In the genomic region with DNA sequence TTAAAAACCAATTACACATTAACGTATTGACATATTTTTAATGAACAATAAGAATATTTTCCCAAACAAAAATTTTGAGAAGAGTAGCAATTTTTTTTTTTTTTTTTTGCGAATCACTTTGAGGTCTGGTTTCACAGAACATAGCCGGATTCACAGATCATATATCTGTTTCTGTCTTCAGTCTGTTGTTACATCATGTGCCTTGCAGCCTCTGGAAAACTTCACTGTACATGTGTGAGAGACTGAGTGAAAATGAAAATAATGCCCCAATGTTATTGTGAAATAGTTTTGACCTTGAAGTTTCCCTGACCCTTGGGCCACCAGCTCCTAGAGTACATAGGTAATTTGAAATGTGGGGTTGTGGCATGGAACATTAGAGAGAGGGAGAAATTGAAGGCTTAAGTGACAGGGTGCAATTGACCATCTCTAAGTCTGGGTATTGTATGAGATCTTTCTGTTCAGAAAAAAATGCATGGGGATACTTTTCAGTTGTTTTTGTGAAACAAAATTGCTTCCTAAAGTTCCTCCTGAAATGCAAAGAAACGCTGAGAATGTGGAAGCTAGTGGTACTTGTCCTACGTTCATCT, we compare ENCODE assay signal across 12 cellular contexts. TPM values are rescaled to one million over a fixed set of nuclear protein-coding genes. Genes with fewer than 3 reads are reported as not detected.
DNase-seq lines count a peak whose midpoint lies in the region; ATAC-seq, FAIRE-seq and TF ChIP-seq lines count a peak whose summit lies in the region.
"Had no signal": no experiment of that assay in that cellular context is flagged by ENCODE, and none has a peak within 500 bp of the region (broad histone marks: within the 10 kb centered on the region; RNA-seq: fewer than 3 reads in every experiment).

No MANE protein-coding gene starts in this region.

- H3K4me2 ChIP-seq in SK-N-SH: no peak overlapping the region
- H3K4me2 ChIP-seq in K562 (ENCODE audit: insufficient read depth, low read length): peak overlapping the region; percentile 18; the same call in 1 of the 2 replicates

- H3K27ac ChIP-seq in SK-N-SH (ENCODE audit: low read depth in 2 of 2, low read length in 1 of 2) (peak overlapping the region in 1 of 2 experiments; percentile 89; a peak in 2 of 4 replicates), K562 (ENCODE audit: extremely low read depth, low read depth, low read length) (peak overlapping the region; percentile 28; the same call in 2 of the 3 replicates)
- H3K27ac ChIP-seq: colonic mucosa had no signal

- 69% methylated on average over 5 of the region's 5 CpGs for WGBS in SK-N-SH (ENCODE audit: low lambda C conversion rate)
- WGBS in K562 (ENCODE audit: insufficient coverage, low coverage, missing lambda C conversion rate): 19% methylated on average over 5 of the region's 5 CpGs

- H3K9me3 ChIP-seq in SK-N-SH (no peaks in the 10 kb centered on the region), K562 (replicated peaks; ENCODE audit: control insufficient read depth, insufficient read depth, low read depth, low read length) (no peaks in the 10 kb centered on the region)
- H3K9me3 ChIP-seq: colonic mucosa had no signal

- H3K79me2 ChIP-seq in SK-N-SH (ENCODE audit: insufficient read depth): no peaks in the 10 kb centered on the region
- H3K79me2 ChIP-seq in K562 (ENCODE audit: control insufficient read depth, insufficient read depth, low read length): peaks cover 11% of the 10 kb centered on the region; the same call in 1 of the 3 replicates

- H3K27me3 ChIP-seq in SK-N-SH (ENCODE audit: insufficient read depth): no peaks in the 10 kb centered on the region
- no peaks in the 10 kb centered on the region for H3K27me3 ChIP-seq in K562 (ENCODE audit: control insufficient read depth in 2 of 2, insufficient read depth in 2 of 2, low read length in 2 of 2)
- H3K27me3 ChIP-seq: colonic mucosa had no signal

- H3K4me3 Mint-ChIP-seq in stimulated activated effector memory CD8-positive, alpha-beta T cell treated with anti-CD3 and anti-CD28 coated beads, Interleukin-12 subunit alpha, Interleukin-12 subunit beta, amount 100 ng/mL, for 72 hours: no peak overlapping the region

- H3K9me2 ChIP-seq in SK-N-SH: no peaks in the 10 kb centered on the region

- H2AFZ ChIP-seq in SK-N-SH (ENCODE audit: low read depth) (no peak overlapping the region), K562 (ENCODE audit: low read depth, low read length) (peak overlapping the region; percentile 10; the same call in 1 of the 2 replicates)

- BruUV-seq in K562 (replicated peaks; lab: Mats Ljungman, UMichigan): no TSS peak

- TF ChIP-seq CTCF in SK-N-SH (IDR thresholded peaks at IDR 0.05): no peak
- TF ChIP-seq CTCF in K562 (IDR thresholded peaks at IDR 0.05 in 2 of 3, conservative IDR thresholded peaks at IDR 0.05 in 1 of 3; ENCODE audit: insufficient read depth in 2 of 3, low read depth in 1 of 3, low read length in 3 of 3): no peak

- TF ChIP-seq POLR2A in K562 (conservative IDR thresholded peaks at IDR 0.05): no peak

- H3K9ac ChIP-seq in SK-N-SH: no peak overlapping the region
- peak overlapping the region in 1 of 2 experiments; percentile 32; a peak in 2 of 4 replicates for H3K9ac ChIP-seq in K562 (ENCODE audit: insufficient read depth in 1 of 2, low read depth in 2 of 2, low read length in 2 of 2)

- H4K20me1 ChIP-seq in SK-N-SH (ENCODE audit: insufficient read depth) (no peaks in the 10 kb centered on the region), K562 (replicated peaks; ENCODE audit: control insufficient read depth, insufficient read depth, low read length) (no peaks in the 10 kb centered on the region; the same call in 1 of the 2 replicates)

- H3F3A ChIP-seq in SK-N-SH (replicated peaks; ENCODE audit: insufficient read depth): no peaks in the 10 kb centered on the region

- H3K4me1 ChIP-seq in SK-N-SH (ENCODE audit: control insufficient read depth in 1 of 2, insufficient read depth in 2 of 2, low read depth in 1 of 2, low read length in 1 of 2): peaks cover 9 to 59% of the 10 kb centered on the region in 2 experiments; a peak in 2 of 4 replicates
- H3K4me1 ChIP-seq in K562 (replicated peaks in 1 of 2; ENCODE audit: control insufficient read depth in 2 of 2, insufficient read depth in 2 of 2, low read length in 2 of 2): peaks cover 15 to 55% of the 10 kb centered on the region in 2 experiments

- TF ChIP-seq RAD21 in SK-N-SH (IDR thresholded peaks at IDR 0.05; ENCODE audit: low read length): no peak
- TF ChIP-seq RAD21 in K562 (CRISPR knock-in tag; conservative IDR thresholded peaks at IDR 0.05 in 1 of 2, IDR thresholded peaks at IDR 0.05 in 1 of 2): no peak; a peak in 1 of 4 replicates

- H3K4me3 ChIP-seq in SK-N-SH (ENCODE audit: low read depth in 2 of 2, low read length in 1 of 2): no peak overlapping the region
- H3K4me3 ChIP-seq in K562: no peak overlapping the region
- H3K4me3 ChIP-seq: colonic mucosa had no signal

- POLR2A ChIA-PET in SK-N-SH (lab: Yijun Ruan, JAX) (interaction anchor here (6.8 kb wide), 1 partner anchor 14 kb away, joined by 49 read pairs; the partner anchor contains the start of gene ITPR1), K562 (lab: Yijun Ruan, JAX) (interaction anchor here (1.2 to 10.9 kb wide), 7 partner anchors 9 to 40 kb away, joined by 3 to 220 read pairs (median 10); partner anchors contain the start of genes ITPR1 and SUMF1)

- FAIRE-seq in K562 (lab: Jason Lieb, UNC): no peak

- ATAC-seq in SK-N-SH treated with all-trans-retinoic acid at 6 μM for 48 hours (peak; percentile 49; the same call in 2 of the 3 replicates), HG03432 (IDR thresholded peaks at IDR 0.05; ENCODE audit: unreplicated experiment) (peak; percentile 18), K562 (peak; percentile 79), GM21526 (IDR thresholded peaks at IDR 0.05; ENCODE audit: low FRiP score, unreplicated experiment) (no peak), HG02870 (IDR thresholded peaks at IDR 0.05; ENCODE audit: unreplicated experiment) (no peak), GM18861 (IDR thresholded peaks at IDR 0.05; ENCODE audit: unreplicated experiment) (no peak)
- no peak for ATAC-seq in stimulated activated effector memory CD8-positive, alpha-beta T cell treated with anti-CD3 and anti-CD28 coated beads, Interleukin-12 subunit alpha, Interleukin-12 subunit beta, amount 100 ng/mL, for 72 hours
- ATAC-seq: activated T-cell treated with anti-CD3 and anti-CD28 coated beads, Interleukin-2, amount 50 U/mL, for 4 hours had no signal

- H3K36me3 ChIP-seq in SK-N-SH (replicated peaks in 1 of 2; ENCODE audit: control insufficient read depth in 1 of 2, insufficient read depth in 2 of 2, low read length in 1 of 2): no peaks in the 10 kb centered on the region
- H3K36me3 ChIP-seq in K562 (ENCODE audit: control insufficient read depth, insufficient read depth, low read length): no peaks in the 10 kb centered on the region
- H3K36me3 ChIP-seq: colonic mucosa had no signal

- H3K27ac Mint-ChIP-seq in stimulated activated effector memory CD8-positive, alpha-beta T cell treated with anti-CD3 and anti-CD28 coated beads, Interleukin-12 subunit alpha, Interleukin-12 subunit beta, amount 100 ng/mL, for 72 hours: peak overlapping the region; percentile 57

- CTCF ChIA-PET in SK-N-SH (lab: Yijun Ruan, JAX): interaction anchor here (0.6 to 4.5 kb wide), 6 partner anchors 13 to 156 kb away, joined by 3 to 28 read pairs (median 8); partner anchors contain the start of gene ITPR1
- CTCF ChIA-PET in K562 (lab: Yijun Ruan, JAX; ENCODE audit: low intra/inter-chr PET ratio): no interaction called here

- no peaks in the 10 kb centered on the region for H3K36me3 Mint-ChIP-seq in stimulated activated effector memory CD8-positive, alpha-beta T cell treated with anti-CD3 and anti-CD28 coated beads, Interleukin-12 subunit alpha, Interleukin-12 subunit beta, amount 100 ng/mL, for 72 hours

- in situ Hi-C loops in K562 (cut with MboI): no loop called here

- intact Hi-C loops in K562 (cut with micrococcal nuclease): loop anchor here (1.0 kb wide), 1 partner anchor 25 kb away; no protein-coding TSS in a partner anchor

- TF ChIP-seq EP300 in SK-N-SH (IDR thresholded peaks at IDR 0.05; ENCODE audit: borderline replicate concordance in 1 of 2, low read depth in 1 of 2, low read length in 1 of 2): peak in 1 of 2 experiments; percentile 65; a peak in 2 of 4 replicates
- TF ChIP-seq EP300 in K562 (IDR thresholded peaks at IDR 0.05; ENCODE audit: low read length): peak; percentile 90

- H3K9me3 Mint-ChIP-seq in stimulated activated effector memory CD8-positive, alpha-beta T cell treated with anti-CD3 and anti-CD28 coated beads, Interleukin-12 subunit alpha, Interleukin-12 subunit beta, amount 100 ng/mL, for 72 hours: no peaks in the 10 kb centered on the region
- H3K9me3 Mint-ChIP-seq: activated T-cell treated with anti-CD3 and anti-CD28 coated beads, Interleukin-2, amount 50 U/mL, for 4 hours had no signal

- no peaks in the 10 kb centered on the region for H3K9me1 ChIP-seq in K562 (ENCODE audit: control insufficient read depth, insufficient read depth, low read length)

- H3K4me1 Mint-ChIP-seq in stimulated activated effector memory CD8-positive, alpha-beta T cell treated with anti-CD3 and anti-CD28 coated beads, Interleukin-12 subunit alpha, Interleukin-12 subunit beta, amount 100 ng/mL, for 72 hours: peaks cover 45% of the 10 kb centered on the region

- DNase-seq in SK-N-SH (no peak), K562 (ENCODE audit: extremely low read depth in 1 of 4, low spot score in 3 of 4) (peak in 1 of 4 experiments; percentile 32)
- no peak for DNase-seq in stimulated activated effector memory CD8-positive, alpha-beta T cell treated with anti-CD3 and anti-CD28 coated beads, Interleukin-12 subunit alpha, Interleukin-12 subunit beta, amount 100 ng/mL, for 72 hours (ENCODE audit: low spot score in 2 of 2)
- DNase-seq: activated T-cell treated with anti-CD3 and anti-CD28 coated beads, Interleukin-2, amount 50 U/mL, for 4 hours; colonic mucosa; EL; stimulated activated CD4-positive, alpha-beta T cell treated with anti-CD3 and anti-CD28 coated beads, Interleukin-4, amount 100 ng/mL, for 1 hour had no signal

RNA-seq across cellular contexts. Expression of gene ITPR1, which starts 14.0 kb away (rescaled TPM):
- polyA plus RNA-seq in SK-N-SH (2012; rRNA removed): 5.9 and 8.0 TPM in 2 replicates
- 7.1 and 7.3 TPM in 2 replicates for polyA plus RNA-seq in SK-N-SH (2012; cell fraction: cytosol; rRNA removed)
- 6.9 and 14.0 TPM in 2 replicates for polyA plus RNA-seq in SK-N-SH (2012; cell fraction: nucleus; rRNA removed)
- 159 and 255 TPM in 2 replicates for total RNA-seq in K562 (2011; cell fraction: chromatin; rRNA removed; ENCODE audit: low replicate concordance)
- 75.7 and 94.0 TPM in 2 replicates for total RNA-seq in K562 (2011; cell fraction: nucleolus; rRNA removed)
- total RNA-seq in K562 (2011; cell fraction: nucleoplasm; rRNA removed): 134 and 202 TPM in 2 replicates
- 22.4 and 22.9 TPM in 2 replicates for total RNA-seq in K562 (2014; rRNA removed)
- 40.0 and 43.3 TPM in 2 replicates for total RNA-seq in K562 (2014; rRNA removed; fragmentation: Illumina TruSeq; extraction: Trizol)
- 31.1 and 32.3 TPM in 2 replicates for total RNA-seq in K562 (2015; rRNA removed; fragmentation: Illumina TruSeq; extraction: Trizol)
- 32.0 and 35.2 TPM in 2 replicates for total RNA-seq in K562 (2021)
- polyA plus RNA-seq in K562 (2011; rRNA removed): 20.6 and 27.4 TPM in 2 replicates
- polyA plus RNA-seq in K562 (2011; cell fraction: cytosol; rRNA removed): 5.8 and 10.0 TPM in 2 replicates
- polyA plus RNA-seq in K562 (2011; cell fraction: nucleus; rRNA removed): 33.1 and 38.3 TPM in 2 replicates
- 25.5 and 30.9 TPM in 2 replicates for polyA plus RNA-seq in K562 (2012)
- polyA plus RNA-seq in K562 (2014; fragmentation: Illumina TruSeq; extraction: Trizol): 23.7 and 24.8 TPM in 2 replicates
- 10 to 100 TPM; 26.2 to 33.9 TPM for polyA plus RNA-seq in K562 (2014; fragmentation: Nextera tagmentation; extraction: Ambion mirVana)
- 17.7 and 23.5 TPM in 2 replicates for polyA plus RNA-seq in K562 (2014; rRNA removed)
- 91.6 and 111 TPM in 2 replicates for polyA minus RNA-seq in K562 (2011; rRNA and poly(A)+ RNA removed)
- 22.8 and 25.6 TPM in 2 replicates for polyA minus RNA-seq in K562 (2011; cell fraction: cytosol; rRNA and poly(A)+ RNA removed)
- polyA minus RNA-seq in K562 (2011; cell fraction: nucleus; rRNA and poly(A)+ RNA removed): 77.7 and 104 TPM in 2 replicates

RNA-seq across cellular contexts. Expression of gene SUMF1, which starts 40.0 kb away (rescaled TPM):
- polyA plus RNA-seq in SK-N-SH (2012; rRNA removed) (56.9 and 74.9 TPM in 2 replicates), K562 (2011; rRNA removed) (3.8 and 6.4 TPM in 2 replicates), K562 (2014; fragmentation: Illumina TruSeq; extraction: Trizol) (2.9 and 3.7 TPM in 2 replicates), K562 (2014; fragmentation: Nextera tagmentation; extraction: Ambion mirVana) (1 to 10 TPM; 1.3 to 1.4 TPM), K562 (2014; rRNA removed) (5.2 and 7.4 TPM in 2 replicates)
- polyA plus RNA-seq in SK-N-SH (2012; cell fraction: cytosol; rRNA removed): 64.7 and 74.9 TPM in 2 replicates
- polyA plus RNA-seq in SK-N-SH (2012; cell fraction: nucleus; rRNA removed): 37.0 and 45.0 TPM in 2 replicates
- 20.5 and 21.4 TPM in 2 replicates for total RNA-seq in K562 (2011; cell fraction: chromatin; rRNA removed; ENCODE audit: low replicate concordance)
- 18.0 and 18.2 TPM in 2 replicates for total RNA-seq in K562 (2011; cell fraction: nucleolus; rRNA removed)
- total RNA-seq in K562 (2011; cell fraction: nucleoplasm; rRNA removed): 15.5 and 18.3 TPM in 2 replicates
- total RNA-seq in K562 (2014; rRNA removed) (6.6 and 8.1 TPM in 2 replicates), K562 (2014; rRNA removed; fragmentation: Illumina TruSeq; extraction: Trizol) (4.2 and 4.6 TPM in 2 replicates), K562 (2015; rRNA removed; fragmentation: Illumina TruSeq; extraction: Trizol) (4.1 and 4.6 TPM in 2 replicates), K562 (2021) (5.6 and 6.0 TPM in 2 replicates)
- 5.6 and 16.4 TPM in 2 replicates for polyA plus RNA-seq in K562 (2011; cell fraction: cytosol; rRNA removed)
- 4.5 and 5.7 TPM in 2 replicates for polyA plus RNA-seq in K562 (2011; cell fraction: nucleus; rRNA removed)
- polyA plus RNA-seq in K562 (2012): 3.5 and 4.1 TPM in 2 replicates
- 10.9 and 15.6 TPM in 2 replicates for polyA minus RNA-seq in K562 (2011; rRNA and poly(A)+ RNA removed)
- polyA minus RNA-seq in K562 (2011; cell fraction: cytosol; rRNA and poly(A)+ RNA removed): 4.8 and 5.0 TPM in 2 replicates
- 22.3 and 23.8 TPM in 2 replicates for polyA minus RNA-seq in K562 (2011; cell fraction: nucleus; rRNA and poly(A)+ RNA removed)

Comparison
In these comparisons a context has a peak if more than half of its experiments do, and no peak if none do; other contexts are left out.
1. ATAC-seq: peak in SK-N-SH treated with all-trans-retinoic acid at 6 μM for 48 hours (single experiment), HG03432 (single experiment) and K562 (single experiment); none in stimulated activated effector memory CD8-positive, alpha-beta T cell treated with anti-CD3 and anti-CD28 coated beads, Interleukin-12 subunit alpha, Interleukin-12 subunit beta, amount 100 ng/mL, for 72 hours (single experiment), GM21526 (single experiment), HG02870 (single experiment) and GM18861 (single experiment).